In genomic region chr16:56424404-56424765, GRCh38 we compare ENCODE assay signal across 8 cellular contexts. TPM values are rescaled to one million over a fixed set of nuclear protein-coding genes. Genes with fewer than 3 reads are reported as not detected.
DNase-seq lines count a peak whose midpoint lies in the region; ATAC-seq and TF ChIP-seq lines count a peak whose summit lies in the region.

No MANE protein-coding gene starts in this region.

- H3K36me3 ChIP-seq in left ventricle myocardium inferior, result no peaks in the 10 kb centered on the region

- POLR2A ChIA-PET in activated CD8-positive, alpha-beta T cell treated with anti-CD3 and anti-CD28 coated beads for 36 hours (lab: Charles Lee), result interaction anchor here (1.0 to 1.4 kb wide), 2 partner anchors 10 to 11 kb away, joined by 3 to 5 read pairs; no protein-coding TSS in a partner anchor

- DNase-seq in DMS53 (lab: John Stamatoyannopoulos, UW), result peak; percentile 41
- no peak for DNase-seq in DMS53 treated with DMSO at 0.1 percent for 48 hours (lab: John Stamatoyannopoulos, UW; ENCODE audit: unreplicated experiment)
- DNase-seq in activated CD8-positive, alpha-beta T cell treated with anti-CD3 and anti-CD28 coated beads for 36 hours, result no peak
- DNase-seq in left ventricle myocardium inferior, result no peak
- no peak for DNase-seq in retinal pigment epithelial cell (ENCODE audit: low read depth)
- no peak for DNase-seq in NOMO-1 treated with DMSO at 0.1 percent for 48 hours (lab: John Stamatoyannopoulos, UW; ENCODE audit: unreplicated experiment)

- H3K36me3 Mint-ChIP-seq in activated CD8-positive, alpha-beta T cell treated with anti-CD3 and anti-CD28 coated beads for 36 hours (ENCODE audit: low read depth), result peaks cover 2% of the 10 kb centered on the region

- peak overlapping the region; percentile 67 for H3K27ac Mint-ChIP-seq in activated CD8-positive, alpha-beta T cell treated with anti-CD3 and anti-CD28 coated beads for 36 hours

- peak overlapping the region; percentile 89 for H3K27ac ChIP-seq in left ventricle myocardium inferior (replicated peaks)

- H3K4me1 Mint-ChIP-seq in activated CD8-positive, alpha-beta T cell treated with anti-CD3 and anti-CD28 coated beads for 36 hours (ENCODE audit: low read depth), result peaks cover 44% of the 10 kb centered on the region

- H3K9me3 Mint-ChIP-seq in activated CD8-positive, alpha-beta T cell treated with anti-CD3 and anti-CD28 coated beads for 36 hours, result no peaks in the 10 kb centered on the region

- CTCF ChIA-PET in activated CD8-positive, alpha-beta T cell treated with anti-CD3 and anti-CD28 coated beads for 36 hours (lab: Charles Lee), result no interaction called here

- H3K4me3 Mint-ChIP-seq in activated CD8-positive, alpha-beta T cell treated with anti-CD3 and anti-CD28 coated beads for 36 hours, result peak overlapping the region; percentile 92

- H3K27me3 ChIP-seq in left ventricle myocardium inferior (ENCODE audit: low read depth), result no peaks in the 10 kb centered on the region

- H3K4me3 ChIP-seq in left ventricle myocardium inferior, result peak overlapping the region; percentile 93
- peak overlapping the region; percentile 54 for H3K4me3 ChIP-seq in retinal pigment epithelial cell (ENCODE audit: low read length)

- peaks cover 50% of the 10 kb centered on the region for H3K4me1 ChIP-seq in left ventricle myocardium inferior

- no peak for TF ChIP-seq CTCF in activated CD8-positive, alpha-beta T cell treated with anti-CD3 and anti-CD28 coated beads for 36 hours (IDR thresholded peaks at IDR 0.05)
- no peak for TF ChIP-seq CTCF in left ventricle myocardium inferior (IDR thresholded peaks at IDR 0.05; ENCODE audit: borderline replicate concordance)
- TF ChIP-seq CTCF in retinal pigment epithelial cell (conservative IDR thresholded peaks at IDR 0.05; ENCODE audit: low read depth, low read length), result no peak

- intact Hi-C loops in activated CD8-positive, alpha-beta T cell treated with anti-CD3 and anti-CD28 coated beads for 36 hours (cut with micrococcal nuclease), result no loop called here
- intact Hi-C loops in left ventricle myocardium inferior (cut with micrococcal nuclease), result no loop called here

- no peak for ATAC-seq in activated CD8-positive, alpha-beta T cell treated with anti-CD3 and anti-CD28 coated beads for 36 hours
- no peak for ATAC-seq in HG03442 (IDR thresholded peaks at IDR 0.05; ENCODE audit: unreplicated experiment)
- no peak for ATAC-seq in GM18517 (IDR thresholded peaks at IDR 0.05; ENCODE audit: unreplicated experiment)

- H3K9me3 ChIP-seq in left ventricle myocardium inferior (replicated peaks), result no peaks in the 10 kb centered on the region

- no peaks in the 10 kb centered on the region for H3K27me3 Mint-ChIP-seq in activated CD8-positive, alpha-beta T cell treated with anti-CD3 and anti-CD28 coated beads for 36 hours

RNA-seq across cellular contexts. Expression of gene AMFR, which starts 1.0 kb away (rescaled TPM):
- 10 to 100 TPM; 35.9 to 41.6 TPM for total RNA-seq in activated CD8-positive, alpha-beta T cell treated with anti-CD3 and anti-CD28 coated beads for 36 hours
- 65.2 TPM for total RNA-seq in left ventricle myocardium inferior

RNA-seq across cellular contexts. Expression of gene NUDT21, which starts 26.7 kb away (rescaled TPM):
- 100 to 1,000 TPM; 296 to 306 TPM for total RNA-seq in activated CD8-positive, alpha-beta T cell treated with anti-CD3 and anti-CD28 coated beads for 36 hours
- total RNA-seq in left ventricle myocardium inferior, result 59.5 TPM

RNA-seq across cellular contexts. Expression of gene OGFOD1, which starts 27.0 kb away (rescaled TPM):
- 10 to 100 TPM; 51.0 to 59.2 TPM for total RNA-seq in activated CD8-positive, alpha-beta T cell treated with anti-CD3 and anti-CD28 coated beads for 36 hours
- total RNA-seq in left ventricle myocardium inferior, result 35.4 TPM
